Comparison of ENCODE assay signal across 12 cellular contexts in the genomic region with DNA sequence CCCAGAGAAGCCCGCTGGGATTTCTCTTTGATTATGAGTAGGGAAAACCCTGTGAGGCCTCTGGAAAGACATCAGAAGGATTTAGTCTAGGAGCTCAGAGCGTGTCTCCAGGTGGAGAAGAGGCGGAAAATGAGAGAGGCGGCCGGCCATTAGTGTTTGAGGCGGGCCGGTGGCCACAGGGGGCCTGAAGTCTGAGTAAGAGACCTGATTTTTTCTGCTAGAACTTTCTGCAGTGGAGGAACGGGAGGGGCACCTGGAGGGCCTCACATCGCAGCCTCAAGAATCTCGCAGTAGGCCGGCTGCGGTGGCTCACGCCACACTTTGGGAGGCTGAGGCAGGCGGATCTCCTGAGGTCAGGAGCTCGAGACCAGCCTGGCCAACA. TPM values are rescaled to one million over a fixed set of nuclear protein-coding genes. Genes with fewer than 3 reads are reported as not detected.
A peak's percentile ranks its signal among the peaks of the same experiment; 100 is the strongest.
DNase-seq lines count a peak whose midpoint lies in the region; ATAC-seq and TF ChIP-seq lines count a peak whose summit lies in the region.
"Had no signal": no experiment of that assay in that cellular context is flagged by ENCODE, and none has a peak within 500 bp of the region (broad histone marks: within the 10 kb centered on the region; RNA-seq: fewer than 3 reads in every experiment).

No MANE protein-coding gene starts in this region.

- WGBS in gastroesophageal sphincter (ENCODE audit: low coverage in 1 of 2), 2 donors: no CpG with 5 or more reads among the region's 15 CpGs

- H3K27me3 ChIP-seq in gastroesophageal sphincter: no peaks in the 10 kb centered on the region
- no peaks in the 10 kb centered on the region for H3K27me3 ChIP-seq in rectal smooth muscle tissue (ENCODE audit: control insufficient read depth, insufficient read depth, low read length)
- no peaks in the 10 kb centered on the region for H3K27me3 ChIP-seq in uterus

- H3K9ac ChIP-seq in rectal smooth muscle tissue (ENCODE audit: low read length): no peak overlapping the region

- TF ChIP-seq CTCF in gastroesophageal sphincter (IDR thresholded peaks at IDR 0.05): no peak
- no peak for TF ChIP-seq CTCF in uterus (IDR thresholded peaks at IDR 0.05)

- DNase-seq in Right ventricle myocardium superior: peak; percentile 34
- no peak for DNase-seq in Right ventricle myocardium inferior (ENCODE audit: missing footprints)
- DNase-seq in uterus: no peak
- no peak for DNase-seq in GF-D8 (lab: John Stamatoyannopoulos, UW)
- DNase-seq in midbrain (lab: John Stamatoyannopoulos, UW): no peak
- no peak for DNase-seq in stimulated activated CD4-positive, alpha-beta T cell treated with anti-CD3 and anti-CD28 coated beads, Interleukin-4, amount 100 ng/mL, for 1 hour
- DNase-seq: 8988T; activated CD4-positive, alpha-beta T cell treated with anti-CD3 and anti-CD28 coated beads, Interleukin-2, amount 50 U/mL, for 1 hour; GOT3 had no signal

- TF ChIP-seq POLR2A in gastroesophageal sphincter (IDR thresholded peaks at IDR 0.05) (no peak), uterus (IDR thresholded peaks at IDR 0.05) (no peak)

- ATAC-seq in Right ventricle myocardium superior (ENCODE audit: poor library complexity) (no peak), Right ventricle myocardium inferior (no peak), gastroesophageal sphincter (no peak)
- ATAC-seq: Panc1 had no signal

- H3K4me3 ChIP-seq in gastroesophageal sphincter (peak overlapping the region; percentile 18 to 49), rectal smooth muscle tissue (ENCODE audit: low read length) (peak overlapping the region; percentile 20), uterus (peak overlapping the region; percentile 50 to 53)

- peaks cover 0 to 20% (median 3%) of the 10 kb centered on the region in 3 donors for H3K4me1 ChIP-seq in gastroesophageal sphincter
- H3K4me1 ChIP-seq in rectal smooth muscle tissue (ENCODE audit: control insufficient read depth, insufficient read depth, low read length): peaks cover 3% of the 10 kb centered on the region
- H3K4me1 ChIP-seq in uterus: no peaks in the 10 kb centered on the region

- intact Hi-C loops in Right ventricle myocardium superior (cut with DNase I): no loop called here
- intact Hi-C loops in Right ventricle myocardium inferior (cut with DNase I): loop anchor here (2.0 kb wide), 1 partner anchor 27 kb away; no protein-coding TSS in a partner anchor
- intact Hi-C loops in uterus (cut with DNase I; ENCODE audit: low total_unique reads): no loop called here

- H3K9me3 ChIP-seq in gastroesophageal sphincter (no peaks in the 10 kb centered on the region), uterus (no peaks in the 10 kb centered on the region)

- H3K36me3 ChIP-seq in gastroesophageal sphincter: no peaks in the 10 kb centered on the region
- H3K36me3 ChIP-seq in rectal smooth muscle tissue (ENCODE audit: control insufficient read depth, insufficient read depth, low read length): no peaks in the 10 kb centered on the region
- H3K36me3 ChIP-seq in uterus: no peaks in the 10 kb centered on the region

- peak overlapping the region in 3 of 4 donors; percentile 59 to 91 (median 79) for H3K27ac ChIP-seq in gastroesophageal sphincter
- H3K27ac ChIP-seq in rectal smooth muscle tissue (ENCODE audit: low read depth, low read length): peak overlapping the region; percentile 25
- H3K27ac ChIP-seq in uterus: peak overlapping the region; percentile 64 to 67

- TF ChIP-seq EP300 in gastroesophageal sphincter (IDR thresholded peaks at IDR 0.05): no peak

RNA-seq across cellular contexts. Expression of a gene that starts 28.5 kb away (rescaled TPM):
- total RNA-seq in Right ventricle myocardium superior: 129 TPM
- 128 TPM for total RNA-seq in Right ventricle myocardium inferior
- 100 to 1,000 TPM in 3 of 4 donors, 10 to 100 TPM in 1; 39.8 to 126 (median 114) TPM for total RNA-seq in gastroesophageal sphincter
- total RNA-seq in uterus: 10 to 100 TPM in 3 of 4 donors, 1 to 10 TPM in 1; 7.7 to 67.6 (median 39.4) TPM

RNA-seq across cellular contexts. Expression of a gene that starts 33.8 kb away (rescaled TPM):
- total RNA-seq in Right ventricle myocardium superior: 9.4 TPM
- total RNA-seq in Right ventricle myocardium inferior: 9.4 TPM
- total RNA-seq in gastroesophageal sphincter: 10 to 100 TPM; 15.6 to 31.2 (median 25.3) TPM
- 10 to 100 TPM in 3 of 4 donors, 1 to 10 TPM in 1; 9.2 to 58.2 (median 31.3) TPM for total RNA-seq in uterus

Comparison
In these comparisons a context has a peak if more than half of its experiments do, and no peak if none do; other contexts are left out.
1. H3K27ac ChIP-seq: peak in every context shown above with its lines; median percentile 79 in gastroesophageal sphincter; 66 in uterus; 25 in rectal smooth muscle tissue.